ENCODE assay signal across 8 cellular contexts in the genomic region with DNA sequence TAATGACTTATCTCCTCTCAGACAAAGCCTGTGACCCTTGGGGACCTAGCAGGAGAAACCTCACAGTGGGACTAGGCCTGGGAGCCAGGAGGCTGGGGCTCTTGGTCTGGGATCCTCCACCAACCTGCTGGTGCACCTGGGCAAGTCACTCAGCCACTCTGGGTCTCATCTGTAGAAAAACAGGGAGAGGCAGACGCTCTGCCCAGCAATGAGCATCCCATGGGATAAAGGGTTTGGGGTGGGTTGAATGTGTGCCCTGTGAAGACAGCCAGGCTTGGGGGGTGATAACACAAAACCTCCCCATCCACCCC.
A peak's percentile ranks its signal among the peaks of the same experiment; 100 is the strongest.
DNase-seq lines count a peak whose midpoint lies in the region; ATAC-seq and TF ChIP-seq lines count a peak whose summit lies in the region.

No MANE protein-coding gene starts in this region.

- no peaks in the 10 kb centered on the region for H3K9me3 Mint-ChIP-seq in activated CD4-positive, alpha-beta T cell treated with anti-CD3 and anti-CD28 coated beads for 36 hours (ENCODE audit: low read depth)

- H3K27me3 ChIP-seq in adipocyte (replicated peaks; ENCODE audit: control insufficient read depth, insufficient read depth, low read length) (no peaks in the 10 kb centered on the region), lower lobe of right lung (ENCODE audit: low read depth) (no peaks in the 10 kb centered on the region), stomach smooth muscle (ENCODE audit: control insufficient read depth in 1 of 2, insufficient read depth in 2 of 2, low read length in 2 of 2) (no peaks in the 10 kb centered on the region)

- peaks cover 24% of the 10 kb centered on the region for H3K36me3 ChIP-seq in adipocyte (ENCODE audit: control insufficient read depth, insufficient read depth, low read length, severe bottlenecking)
- H3K36me3 ChIP-seq in lower lobe of right lung, result peaks cover 8% of the 10 kb centered on the region
- no peaks in the 10 kb centered on the region for H3K36me3 ChIP-seq in stomach smooth muscle (ENCODE audit: control insufficient read depth in 2 of 2, insufficient read depth in 2 of 2, low read length in 2 of 2)

- H3K27ac Mint-ChIP-seq in activated CD4-positive, alpha-beta T cell treated with anti-CD3 and anti-CD28 coated beads for 36 hours, result peak overlapping the region; percentile 72

- H3K4me3 ChIP-seq in adipocyte (ENCODE audit: low read length) (no peak overlapping the region), lower lobe of right lung (no peak overlapping the region), stomach smooth muscle (ENCODE audit: low read length in 2 of 2) (no peak overlapping the region)

- H3K4me3 Mint-ChIP-seq in activated CD4-positive, alpha-beta T cell treated with anti-CD3 and anti-CD28 coated beads for 36 hours, result no peak overlapping the region

- H3K9me3 ChIP-seq in adipocyte (ENCODE audit: control insufficient read depth, low read length) (no peaks in the 10 kb centered on the region), lower lobe of right lung (no peaks in the 10 kb centered on the region), stomach smooth muscle (ENCODE audit: control insufficient read depth in 2 of 2, low read length in 2 of 2) (no peaks in the 10 kb centered on the region)

- intact Hi-C loops in activated CD4-positive, alpha-beta T cell treated with anti-CD3 and anti-CD28 coated beads for 36 hours (cut with DNase I, micrococcal nuclease), result no loop called here
- intact Hi-C loops in lower lobe of right lung (cut with DNase I), result no loop called here

- CTCF ChIA-PET in activated CD4-positive, alpha-beta T cell treated with anti-CD3 and anti-CD28 coated beads for 36 hours (lab: Charles Lee), result interaction anchor here (0.6 kb wide), 2 partner anchors 141 to 207 kb away, joined by 3 to 5 read pairs; no protein-coding TSS in a partner anchor

- peaks cover 34% of the 10 kb centered on the region for H3K4me1 Mint-ChIP-seq in activated CD4-positive, alpha-beta T cell treated with anti-CD3 and anti-CD28 coated beads for 36 hours

- peaks cover 99% of the 10 kb centered on the region for H3K4me1 ChIP-seq in adipocyte (ENCODE audit: control insufficient read depth, insufficient read depth, low read length)
- peaks cover 100% of the 10 kb centered on the region for H3K4me1 ChIP-seq in lower lobe of right lung
- peaks cover 92% of the 10 kb centered on the region for H3K4me1 ChIP-seq in stomach smooth muscle (ENCODE audit: control insufficient read depth, insufficient read depth, low read length)

- DNase-seq in activated CD4-positive, alpha-beta T cell treated with anti-CD3 and anti-CD28 coated beads for 36 hours, result no peak
- DNase-seq in activated CD4-positive, alpha-beta T cell treated with anti-CD3 and anti-CD28 coated beads for 4 hours, result no peak
- no peak for DNase-seq in adipocyte (ENCODE audit: low read depth)
- DNase-seq in lower lobe of right lung, result no peak
- DNase-seq in HPDE6-E6E7 (ENCODE audit: extremely low spot score), result no peak
- DNase-seq in EL, result no peak

- H3K36me3 Mint-ChIP-seq in activated CD4-positive, alpha-beta T cell treated with anti-CD3 and anti-CD28 coated beads for 36 hours (ENCODE audit: low read depth), result no peaks in the 10 kb centered on the region

- POLR2A ChIA-PET in activated CD4-positive, alpha-beta T cell treated with anti-CD3 and anti-CD28 coated beads for 36 hours (lab: Charles Lee), result no interaction called here

- TF ChIP-seq CTCF in lower lobe of right lung (IDR thresholded peaks at IDR 0.05), result no peak

- H3K9ac ChIP-seq in adipocyte (ENCODE audit: low read length), result peak overlapping the region; percentile 91
- no peak overlapping the region for H3K9ac ChIP-seq in stomach smooth muscle (ENCODE audit: low read length in 2 of 2)

- ATAC-seq in activated CD4-positive, alpha-beta T cell treated with anti-CD3 and anti-CD28 coated beads for 36 hours, result peak; percentile 4
- ATAC-seq in lower lobe of right lung, result no peak
- no peak for ATAC-seq in GM18511 (IDR thresholded peaks at IDR 0.05; ENCODE audit: unreplicated experiment)

- H3K27ac ChIP-seq in lower lobe of right lung (peak overlapping the region; percentile 94), stomach smooth muscle (ENCODE audit: low read length) (peak overlapping the region; percentile 74)

- H3K27me3 Mint-ChIP-seq in activated CD4-positive, alpha-beta T cell treated with anti-CD3 and anti-CD28 coated beads for 36 hours, result no peaks in the 10 kb centered on the region
